Comparison of ENCODE assay signal across 24 cellular contexts in the genomic region with DNA sequence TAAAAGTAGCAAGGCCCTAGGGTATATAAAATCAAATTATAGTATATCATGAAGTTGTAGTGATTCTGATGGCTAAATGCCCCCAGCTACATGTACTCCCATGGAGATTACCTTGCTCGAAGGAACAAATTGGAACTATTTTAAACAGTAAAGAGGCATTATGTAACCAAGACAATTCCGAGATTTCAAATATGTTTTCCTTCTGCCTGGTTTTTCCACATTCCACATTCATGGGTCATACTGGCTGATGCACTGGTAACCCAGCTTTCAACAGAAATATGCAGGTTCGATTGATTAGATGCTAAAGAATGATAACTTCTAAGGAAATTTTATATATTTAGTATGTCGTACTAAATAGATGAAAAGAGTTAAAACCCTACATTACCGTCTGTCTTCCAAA.
DNase-seq lines count a peak whose midpoint lies in the region; ATAC-seq and TF ChIP-seq lines count a peak whose summit lies in the region.
"Had no signal": no experiment of that assay in that cellular context is flagged by ENCODE, and none has a peak within 500 bp of the region (broad histone marks: within the 10 kb centered on the region; RNA-seq: fewer than 3 reads in every experiment).

No MANE protein-coding gene starts in this region.

- H3F3A ChIP-seq in PC-3 (ENCODE audit: low read length, unreplicated experiment) = no peaks in the 10 kb centered on the region

- H3K9ac ChIP-seq in PC-3 (ENCODE audit: low read length) = no peak overlapping the region

- TF ChIP-seq CTCF in PC-3 (conservative IDR thresholded peaks at IDR 0.05; ENCODE audit: low read depth, low read length) (no peak), osteoblast (IDR thresholded peaks at IDR 0.05; ENCODE audit: extremely low read depth, low read depth, low read length) (no peak), GM20000 (IDR thresholded peaks at IDR 0.05; ENCODE audit: extremely low read depth, missing control alignments) (no peak)

- H2AFZ ChIP-seq in PC-3 (ENCODE audit: low read length) (no peak overlapping the region), osteoblast (ENCODE audit: low read length) (no peak overlapping the region)

- CTCF ChIA-PET in PC-3 (lab: Charles Lee) = no interaction called here

- no TSS peak for BruUV-seq in PC-3 (replicated peaks; lab: Mats Ljungman, UMichigan)

- H3K9me2 ChIP-seq in PC-3 (replicated peaks; ENCODE audit: low read length) = no peaks in the 10 kb centered on the region

- intact Hi-C loops in PC-3 (cut with micrococcal nuclease) = loop anchor here (2.0 kb wide), 1 partner anchor 62 kb away; a partner anchor contains a TSS

- H3K36me3 ChIP-seq in PC-3 (ENCODE audit: low read depth, low read length) (no peaks in the 10 kb centered on the region), osteoblast (ENCODE audit: insufficient read depth, low read length) (no peaks in the 10 kb centered on the region)
- H3K36me3 ChIP-seq: MG63, right lobe of liver had no signal

- H3K27me3 ChIP-seq in PC-3 (ENCODE audit: low read length) (no peaks in the 10 kb centered on the region), osteoblast (ENCODE audit: insufficient read depth, low read length) (peaks cover 20% of the 10 kb centered on the region)
- H3K27me3 ChIP-seq: MG63, right lobe of liver had no signal

- H3K4me2 ChIP-seq in PC-3 (ENCODE audit: low read length) (peak overlapping the region; percentile 64), osteoblast (ENCODE audit: insufficient read depth, low read length) (no peak overlapping the region)

- H3K4me1 ChIP-seq in PC-3 (ENCODE audit: insufficient read depth, low read length) (peaks cover 24% of the 10 kb centered on the region), osteoblast (ENCODE audit: insufficient read depth, low read length) (no peaks in the 10 kb centered on the region)

- H4K20me1 ChIP-seq in PC-3 (ENCODE audit: low read length) = no peaks in the 10 kb centered on the region
- H4K20me1 ChIP-seq in osteoblast (ENCODE audit: insufficient read depth, low read length) = no peaks in the 10 kb centered on the region

- peak; percentile 89 for DNase-seq in PC-3
- DNase-seq in epithelial cell of prostate (ENCODE audit: low read depth, low spot score) = no peak
- peak; percentile 58 for DNase-seq in osteoblast (ENCODE audit: insufficient read length, low spot score, missing footprints)
- no peak for DNase-seq in NCI-H2107 (lab: John Stamatoyannopoulos, UW)
- no peak for DNase-seq in GM03348 (ENCODE audit: low spot score)
- no peak for DNase-seq in GM20000 (ENCODE audit: low spot score)
- DNase-seq: activated CD8-positive, alpha-beta T cell treated with anti-CD3 and anti-CD28 coated beads, Interleukin-2, amount 10 ng/mL, durations not matched to agents 7 days and 5 days; central memory CD4-positive, alpha-beta T cell; H7; KBM-7; kidney; MG63; NCI-H1105 treated with DMSO at 0.1 percent for 48 hours; NCI-H2029; NCI-H2227 treated with DMSO at 0.1 percent for 48 hours; NCI-H69; stimulated activated CD4-positive, alpha-beta T cell treated with anti-CD3 and anti-CD28 coated beads, Interleukin-12 subunit alpha, Interleukin-12 subunit beta, amount 100 ng/mL, for 4 hours; stimulated activated CD4-positive, alpha-beta T cell treated with anti-CD3 and anti-CD28 coated beads, Interleukin-4, amount 100 ng/mL, for 24 hours had no signal

- H3K9me3 ChIP-seq in PC-3 (ENCODE audit: low read length) (no peaks in the 10 kb centered on the region), osteoblast (ENCODE audit: low read depth, low read length) (no peaks in the 10 kb centered on the region)
- H3K9me3 ChIP-seq: MG63, right lobe of liver had no signal

- H3K27ac ChIP-seq in PC-3 (ENCODE audit: low read length) (peak overlapping the region; percentile 25; the same call in 1 of the 2 replicates), epithelial cell of prostate (peak overlapping the region; percentile 4), osteoblast (ENCODE audit: low read depth, low read length) (no peak overlapping the region)
- H3K27ac ChIP-seq: right lobe of liver, SK-N-MC had no signal

- ATAC-seq in PC-3 (peak; percentile 59), GM21367 (IDR thresholded peaks at IDR 0.05; ENCODE audit: unreplicated experiment) (no peak)
- ATAC-seq: activated CD8-positive, alpha-beta T cell treated with anti-CD3 and anti-CD28 coated beads, Interleukin-2, amount 10 ng/mL, durations not matched to agents 7 days and 5 days; activated naive CD4-positive, alpha-beta T cell treated with anti-CD3 and anti-CD28 coated beads, Interleukin-2, amount 50 U/mL, for 72 hours; right lobe of liver; stimulated activated effector memory CD8-positive, alpha-beta T cell treated with anti-CD3 and anti-CD28 coated beads, Interleukin-12 subunit alpha, Interleukin-12 subunit beta, amount 100 ng/mL, for 72 hours had no signal

- H3K79me2 ChIP-seq in PC-3 (ENCODE audit: low read length) (no peaks in the 10 kb centered on the region), osteoblast (ENCODE audit: insufficient read depth, low read length) (no peaks in the 10 kb centered on the region)

- 0 out of 2 replicates have a peak overlapping the region, but pooled peaks have one; percentile 6 for H3K4me3 ChIP-seq in PC-3 (ENCODE audit: low read length)
- no peak overlapping the region for H3K4me3 ChIP-seq in osteoblast (ENCODE audit: insufficient read depth, low read length)
- H3K4me3 ChIP-seq: lung, MG63, right lobe of liver, SK-N-MC had no signal

- POLR2A ChIA-PET in PC-3 (lab: Charles Lee; ENCODE audit: unreplicated experiment) = no interaction called here

Comparison
In these comparisons a context has a peak if more than half of its experiments do, and no peak if none do; other contexts are left out.
1. DNase-seq: peak in PC-3 (single experiment) and osteoblast (single experiment); none in epithelial cell of prostate (single experiment), NCI-H2107 (single experiment), GM03348 (single experiment) and GM20000 (single experiment).